7 cellular contexts compared by ENCODE assay signal in genomic region chr1:167863191-167863920, GRCh38. TPM values are rescaled to one million over a fixed set of nuclear protein-coding genes. Genes with fewer than 3 reads are reported as not detected.
DNase-seq lines count a peak whose midpoint lies in the region; FAIRE-seq and TF ChIP-seq lines count a peak whose summit lies in the region.
"Not testable (repeated sequence)": the region's sequence is repeated elsewhere in the genome, so short reads cannot be mapped to it uniquely, and the experiment has no call there.

No MANE protein-coding gene starts in this region.

- H3K79me2 ChIP-seq in endothelial cell of umbilical vein (ENCODE audit: control insufficient read depth, insufficient read depth, low read length); mesendoderm (ENCODE audit: control insufficient read depth, insufficient read depth, low read length); trophoblast cell (ENCODE audit: control insufficient read depth, insufficient read depth, low read length, poor library complexity): not testable (repeated sequence)

- peak overlapping the region; percentile 52 for H2BK5ac ChIP-seq in mesendoderm (ENCODE audit: low read length)
- H2BK5ac ChIP-seq in trophoblast cell (ENCODE audit: low read depth, low read length, poor library complexity), result peak overlapping the region; percentile 97

- not testable (repeated sequence) for H3K9me1 ChIP-seq in endothelial cell of umbilical vein (replicated peaks; ENCODE audit: control insufficient read depth, extremely low read depth, insufficient read depth, low read length)

- peak overlapping the region; percentile 93 for H3K14ac ChIP-seq in trophoblast cell (ENCODE audit: low read length)

- H3K27me3 Mint-ChIP-seq in CD8-positive, alpha-beta memory T cell, result not testable (repeated sequence)

- peak overlapping the region; percentile 54 for H3K27ac ChIP-seq in CD8-positive, alpha-beta memory T cell (ENCODE audit: low read depth, low read length)
- not testable (repeated sequence) for H3K27ac ChIP-seq in WERI-Rb-1; endothelial cell of umbilical vein (ENCODE audit: insufficient read depth, low read depth, low read length)
- peak overlapping the region; percentile 58 for H3K27ac ChIP-seq in mesendoderm (ENCODE audit: low read depth, low read length)
- peak overlapping the region; percentile 93 for H3K27ac ChIP-seq in trophoblast cell (ENCODE audit: low read depth, low read length)

- H3K79me1 ChIP-seq in mesendoderm (ENCODE audit: low read length), result not testable (repeated sequence)
- H3K79me1 ChIP-seq in trophoblast cell (ENCODE audit: low read length), result peaks cover 19% of the 10 kb centered on the region

- H4K91ac ChIP-seq in trophoblast cell (ENCODE audit: low read depth, low read length), result peak overlapping the region; percentile 98

- CTCF ChIA-PET in CD8-positive, alpha-beta memory T cell (lab: Charles Lee); endothelial cell of umbilical vein (lab: Charles Lee): not testable (repeated sequence)

- H3K27me3 ChIP-seq in CD8-positive, alpha-beta memory T cell (ENCODE audit: insufficient read depth, low read length, poor library complexity, severe bottlenecking); H7 (ENCODE audit: control insufficient read depth, insufficient read depth, low read length); WERI-Rb-1 (ENCODE audit: insufficient read depth, low read depth, severe bottlenecking); endothelial cell of umbilical vein (ENCODE audit: control insufficient read depth in 2 of 2, insufficient read depth in 2 of 2, low read length in 2 of 2); mesendoderm (ENCODE audit: insufficient read depth, low read length, poor library complexity); trophoblast cell (ENCODE audit: insufficient read depth, low read length): not testable (repeated sequence)

- not testable (repeated sequence) for H3K27ac Mint-ChIP-seq in CD8-positive, alpha-beta memory T cell

- peak overlapping the region; percentile 1 for H3K18ac ChIP-seq in mesendoderm (ENCODE audit: low read length)
- peak overlapping the region; percentile 86 for H3K18ac ChIP-seq in trophoblast cell (ENCODE audit: low read length)

- H3K4me1 ChIP-seq in CD8-positive, alpha-beta memory T cell (ENCODE audit: insufficient read depth, low read length); mesendoderm (ENCODE audit: control insufficient read depth, low read depth, low read length); trophoblast cell (ENCODE audit: control insufficient read depth in 1 of 2, insufficient read depth in 2 of 2, low read length in 2 of 2): not testable (repeated sequence)
- H3K4me1 ChIP-seq in endothelial cell of umbilical vein (ENCODE audit: control insufficient read depth, extremely low read depth, insufficient read depth, low read length), result peaks cover 13% of the 10 kb centered on the region

- not testable (repeated sequence) for TF ChIP-seq CTCF in WERI-Rb-1 (IDR thresholded peaks at IDR 0.05; ENCODE audit: low read depth, low read length); endothelial cell of umbilical vein (IDR thresholded peaks at IDR 0.05; ENCODE audit: extremely low read depth in 1 of 2, insufficient read depth in 1 of 2, low read depth in 1 of 2, low read length in 2 of 2)

- WGBS in mesendoderm (ENCODE audit: extremely low coverage, insufficient coverage, low lambda C conversion rate), result no CpG with 5 or more reads among the region's 26 CpGs
- WGBS in trophoblast cell (ENCODE audit: extremely low coverage, insufficient coverage, insufficient read length), result no CpG with 5 or more reads among the region's 26 CpGs

- H3K36me3 Mint-ChIP-seq in CD8-positive, alpha-beta memory T cell, result not testable (repeated sequence)

- not testable (repeated sequence) for H3K4me3 ChIP-seq in CD8-positive, alpha-beta memory T cell (ENCODE audit: low read length); WERI-Rb-1 (ENCODE audit: low read depth, low read length); endothelial cell of umbilical vein (replicated peaks in 1 of 3; ENCODE audit: insufficient read depth in 1 of 3, low read depth in 1 of 3, low read length in 3 of 3); mesendoderm (ENCODE audit: low read length)
- H3K4me3 ChIP-seq in H7 (ENCODE audit: insufficient read depth, low read depth, low read length), result peak overlapping the region; percentile 23; the same call in 1 of the 2 replicates
- peak overlapping the region; percentile 67 for H3K4me3 ChIP-seq in trophoblast cell (ENCODE audit: low read depth, low read length)

- H3K4ac ChIP-seq in mesendoderm (ENCODE audit: low read depth, low read length), result not testable (repeated sequence)
- peak overlapping the region; percentile 69 for H3K4ac ChIP-seq in trophoblast cell (ENCODE audit: low read depth, low read length)

- H3K9ac ChIP-seq in endothelial cell of umbilical vein (replicated peaks; ENCODE audit: extremely low read depth, insufficient read depth, low read length), result not testable (repeated sequence)
- H3K9ac ChIP-seq in mesendoderm (ENCODE audit: low read length) (peak overlapping the region; percentile 68), trophoblast cell (ENCODE audit: low read length) (peak overlapping the region; percentile 54)

- peak overlapping the region; percentile 61 for H4K12ac ChIP-seq in trophoblast cell (ENCODE audit: low read depth, low read length)

- peak overlapping the region; percentile 17 for H3K4me2 ChIP-seq in endothelial cell of umbilical vein (ENCODE audit: insufficient read depth, low read length)
- H3K4me2 ChIP-seq in mesendoderm (ENCODE audit: low read length), result not testable (repeated sequence)
- H3K4me2 ChIP-seq in trophoblast cell (ENCODE audit: low read length), result peak overlapping the region; percentile 75

- not testable (repeated sequence) for H2AFZ ChIP-seq in endothelial cell of umbilical vein (ENCODE audit: low read depth, low read length); trophoblast cell (ENCODE audit: insufficient read depth, low read length, poor library complexity)

- H3K9me3 ChIP-seq in CD8-positive, alpha-beta memory T cell (ENCODE audit: low read length); WERI-Rb-1 (ENCODE audit: severe bottlenecking); endothelial cell of umbilical vein (replicated peaks; ENCODE audit: control insufficient read depth, insufficient read depth, low read length); trophoblast cell (ENCODE audit: insufficient read depth, low read depth, low read length): not testable (repeated sequence)

- H3K9me3 Mint-ChIP-seq in CD8-positive, alpha-beta memory T cell, result not testable (repeated sequence)

- not testable (repeated sequence) for H4K8ac ChIP-seq in mesendoderm (ENCODE audit: low read depth, low read length)
- H4K8ac ChIP-seq in trophoblast cell (ENCODE audit: low read depth, low read length), result peak overlapping the region; percentile 75

- H3K4me3 Mint-ChIP-seq in CD8-positive, alpha-beta memory T cell, result not testable (repeated sequence)

- H3K23ac ChIP-seq in mesendoderm (ENCODE audit: low read length); trophoblast cell (ENCODE audit: low read length): not testable (repeated sequence)

- not testable (repeated sequence) for TF ChIP-seq POLR2A in endothelial cell of umbilical vein (IDR thresholded peaks at IDR 0.05; ENCODE audit: low read depth, low read length)

- not testable (repeated sequence) for H2BK120ac ChIP-seq in mesendoderm (ENCODE audit: low read depth, low read length)
- H2BK120ac ChIP-seq in trophoblast cell (ENCODE audit: insufficient read depth, low read length, poor library complexity), result peak overlapping the region; percentile 98

- BruUV-seq in endothelial cell of umbilical vein (replicated peaks; lab: Mats Ljungman, UMichigan), result not testable (repeated sequence)

- H4K5ac ChIP-seq in mesendoderm (ENCODE audit: low read length), result not testable (repeated sequence)

- intact Hi-C loops in endothelial cell of umbilical vein (cut with micrococcal nuclease), result not testable (repeated sequence)

- H2AK5ac ChIP-seq in mesendoderm (ENCODE audit: low read length), result not testable (repeated sequence)
- peak overlapping the region; percentile 89 for H2AK5ac ChIP-seq in trophoblast cell (ENCODE audit: low read length)

- peak overlapping the region; percentile 83 for H3K56ac ChIP-seq in mesendoderm (ENCODE audit: low read length)

- FAIRE-seq in endothelial cell of umbilical vein (lab: Jason Lieb, UNC), result not testable (repeated sequence)

- H3K36me3 ChIP-seq in CD8-positive, alpha-beta memory T cell (ENCODE audit: insufficient read depth, low read length); H7 (replicated peaks; ENCODE audit: control insufficient read depth, insufficient read depth, low read length); WERI-Rb-1; endothelial cell of umbilical vein (ENCODE audit: control insufficient read depth in 2 of 2, extremely low read depth in 1 of 2, insufficient read depth in 2 of 2, low read length in 2 of 2); mesendoderm (ENCODE audit: control insufficient read depth, insufficient read depth, low read length); trophoblast cell (ENCODE audit: control insufficient read depth in 1 of 2, insufficient read depth in 2 of 2, low read length in 2 of 2): not testable (repeated sequence)

- dilution Hi-C loops in endothelial cell of umbilical vein (cut with MboI; ENCODE audit: extremely low pct_ligation_motif_present, low sequenced_read_pairs), result not testable (repeated sequence)

- peak overlapping the region; percentile 89 for H2BK12ac ChIP-seq in trophoblast cell (ENCODE audit: low read length)

- H3K4me1 Mint-ChIP-seq in CD8-positive, alpha-beta memory T cell, result not testable (repeated sequence)

- not testable (repeated sequence) for H4K20me1 ChIP-seq in endothelial cell of umbilical vein (replicated peaks; ENCODE audit: control insufficient read depth, extremely low read depth, insufficient read depth, low read length)

- POLR2A ChIA-PET in CD8-positive, alpha-beta memory T cell (lab: Charles Lee); endothelial cell of umbilical vein (lab: Charles Lee): not testable (repeated sequence)

- not testable (repeated sequence) for DNase-seq in CD8-positive, alpha-beta memory T cell; H7; endothelial cell of umbilical vein (ENCODE audit: low read depth, low spot score)
- DNase-seq in NCI-H82 (lab: John Stamatoyannopoulos, UW), result peak; percentile 33
- peak; percentile 56 for DNase-seq in WERI-Rb-1
- DNase-seq in mesendoderm, result peak; percentile 79
- peak; percentile 35 to 69 for DNase-seq in trophoblast cell

- H2BK15ac ChIP-seq in mesendoderm (replicated peaks; ENCODE audit: low read depth), result not testable (repeated sequence)

RNA-seq across cellular contexts. Expression of gene ADCY10, which starts 50.6 kb away (rescaled TPM):
- total RNA-seq in CD8-positive, alpha-beta memory T cell, result under 1 TPM in 1 of 2 experiments, not detected in 1; 0.09 TPM
- not detected for polyA plus RNA-seq in CD8-positive, alpha-beta memory T cell
- 0.24 and 0.67 TPM in 2 replicates for total RNA-seq in H7 (2014; rRNA removed; shearing (Covaris generic))
- not detected in 2 replicates for total RNA-seq in endothelial cell of umbilical vein
- polyA plus RNA-seq in endothelial cell of umbilical vein, result 0.11 TPM in 1 of 2 replicates, not detected in the other
- polyA plus RNA-seq in endothelial cell of umbilical vein (2011; cell fraction: cytosol; rRNA removed), result not detected in 2 replicates
- 0.05 and 0.27 TPM in 2 replicates for polyA plus RNA-seq in endothelial cell of umbilical vein (2011; cell fraction: nucleus; rRNA removed)
- not detected in 2 replicates for polyA plus RNA-seq in endothelial cell of umbilical vein (2012)
- not detected in 2 replicates for polyA minus RNA-seq in endothelial cell of umbilical vein
- polyA minus RNA-seq in endothelial cell of umbilical vein (2011; cell fraction: cytosol; rRNA and poly(A)+ RNA removed), result not detected
- polyA minus RNA-seq in endothelial cell of umbilical vein (2011; cell fraction: nucleus; rRNA and poly(A)+ RNA removed), result 0.10 TPM in 1 of 2 replicates, not detected in the other
- polyA plus RNA-seq in mesendoderm (2013, experiment 1 of 2), result 0.18 TPM
- 0.14 TPM for polyA plus RNA-seq in mesendoderm (2013, experiment 2 of 2)
- 1.3 TPM in 2 replicates for polyA plus RNA-seq in trophoblast cell (2013)
